Comparison of ENCODE assay signal across 8 cellular contexts in the genomic region with DNA sequence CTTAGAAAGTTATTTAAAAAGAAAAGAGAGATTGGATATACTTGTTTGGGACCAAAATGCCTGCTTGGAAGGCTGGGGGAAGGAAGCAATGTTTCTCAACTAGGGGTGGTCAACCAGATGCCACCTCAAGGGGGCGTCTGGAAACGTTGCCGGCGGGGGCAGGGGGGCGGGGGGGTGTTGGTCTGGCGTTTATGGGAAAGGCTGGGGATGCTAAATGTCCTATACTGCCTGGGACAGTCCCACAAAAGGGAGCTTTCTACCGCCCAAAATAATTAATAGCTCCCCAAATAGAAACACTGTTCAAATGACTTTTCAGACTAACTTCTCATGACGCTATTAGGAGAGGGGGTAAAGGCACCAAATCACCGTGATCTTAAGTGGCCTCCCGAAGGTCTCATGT. TPM values are rescaled to one million over a fixed set of nuclear protein-coding genes. Genes with fewer than 3 reads are reported as not detected.
DNase-seq lines count a peak whose midpoint lies in the region; ATAC-seq and TF ChIP-seq lines count a peak whose summit lies in the region.

No MANE protein-coding gene starts in this region.

- TF ChIP-seq CTCF in CD14-positive monocyte (IDR thresholded peaks at IDR 0.05) (peak; percentile 21), GM20000 (IDR thresholded peaks at IDR 0.05; ENCODE audit: extremely low read depth, missing control alignments) (no peak)

- intact Hi-C loops in CD14-positive monocyte (cut with micrococcal nuclease), result loop anchor here in 1 of 2 donors (10.0 kb wide), 1 partner anchor 242 kb away; the partner anchor contains the start of gene TICRR

- DNase-seq in CD14-positive monocyte (ENCODE audit: low spot score), result no peak
- peak; percentile 44 for DNase-seq in GM20000 (ENCODE audit: low spot score)
- peak; percentile 12 for DNase-seq in kidney glomerular epithelial cell (lab: John Stamatoyannopoulos, UW)
- no peak for DNase-seq in activated CD8-positive, alpha-beta memory T cell treated with anti-CD3 and anti-CD28 coated beads for 24 hours
- no peak for DNase-seq in NCI-H345 (lab: John Stamatoyannopoulos, UW)

- H3K27me3 Mint-ChIP-seq in CD14-positive monocyte (ENCODE audit: low read depth in 3 of 3), result peaks cover 9 to 19% (median 15%) of the 10 kb centered on the region in 3 donors
- H3K27me3 Mint-ChIP-seq in activated T-helper 17 cell treated with anti-CD3 and anti-CD28 coated beads, Interleukin-2, amount 50 U/mL, for 72 hours, result no peaks in the 10 kb centered on the region

- H3K9me3 Mint-ChIP-seq in CD14-positive monocyte, result peaks cover 0 to 2% (median 0%) of the 10 kb centered on the region in 7 donors
- peaks cover 5% of the 10 kb centered on the region for H3K9me3 Mint-ChIP-seq in activated T-helper 17 cell treated with anti-CD3 and anti-CD28 coated beads, Interleukin-2, amount 50 U/mL, for 72 hours

- H3K36me3 Mint-ChIP-seq in CD14-positive monocyte, result peaks cover 50 to 51% of the 10 kb centered on the region in 2 donors
- peaks cover 76% of the 10 kb centered on the region for H3K36me3 Mint-ChIP-seq in activated T-helper 17 cell treated with anti-CD3 and anti-CD28 coated beads, Interleukin-2, amount 50 U/mL, for 72 hours (ENCODE audit: low read depth)

- peak overlapping the region in 1 of 7 donors; percentile 46 for H3K27ac Mint-ChIP-seq in CD14-positive monocyte
- peak overlapping the region; percentile 83 for H3K27ac Mint-ChIP-seq in activated T-helper 17 cell treated with anti-CD3 and anti-CD28 coated beads, Interleukin-2, amount 50 U/mL, for 72 hours

- no peak for ATAC-seq in activated T-helper 17 cell treated with anti-CD3 and anti-CD28 coated beads, Interleukin-2, amount 50 U/mL, for 72 hours (replicated peaks)
- ATAC-seq in GM18868 (IDR thresholded peaks at IDR 0.05; ENCODE audit: unreplicated experiment) (no peak), GM18873 (IDR thresholded peaks at IDR 0.05; ENCODE audit: low FRiP score, unreplicated experiment) (no peak)

- H3K4me3 Mint-ChIP-seq in CD14-positive monocyte, result no peak overlapping the region
- H3K4me3 Mint-ChIP-seq in activated T-helper 17 cell treated with anti-CD3 and anti-CD28 coated beads, Interleukin-2, amount 50 U/mL, for 72 hours, result peak overlapping the region; percentile 79

- H3K4me1 Mint-ChIP-seq in CD14-positive monocyte, result peaks cover 38% of the 10 kb centered on the region
- H3K4me1 Mint-ChIP-seq in activated T-helper 17 cell treated with anti-CD3 and anti-CD28 coated beads, Interleukin-2, amount 50 U/mL, for 72 hours, result peaks cover 48% of the 10 kb centered on the region

RNA-seq across cellular contexts. Expression of gene POLG, which starts 2.2 kb away (rescaled TPM):
- polyA plus RNA-seq in CD14-positive monocyte, result 10 to 100 TPM; 19.2 to 21.6 TPM
- total RNA-seq in activated T-helper 17 cell treated with anti-CD3 and anti-CD28 coated beads, Interleukin-2, amount 50 U/mL, for 72 hours, result 10 to 100 TPM; 76.9 to 89.7 TPM

Comparison
In these comparisons a context has a peak if more than half of its experiments do, and no peak if none do; other contexts are left out.
1. DNase-seq: peak in GM20000 (single experiment) and kidney glomerular epithelial cell (single experiment); none in CD14-positive monocyte (single experiment), activated CD8-positive, alpha-beta memory T cell treated with anti-CD3 and anti-CD28 coated beads for 24 hours (single experiment) and NCI-H345 (single experiment).